19 cellular contexts compared by ENCODE assay signal in the genomic region with DNA sequence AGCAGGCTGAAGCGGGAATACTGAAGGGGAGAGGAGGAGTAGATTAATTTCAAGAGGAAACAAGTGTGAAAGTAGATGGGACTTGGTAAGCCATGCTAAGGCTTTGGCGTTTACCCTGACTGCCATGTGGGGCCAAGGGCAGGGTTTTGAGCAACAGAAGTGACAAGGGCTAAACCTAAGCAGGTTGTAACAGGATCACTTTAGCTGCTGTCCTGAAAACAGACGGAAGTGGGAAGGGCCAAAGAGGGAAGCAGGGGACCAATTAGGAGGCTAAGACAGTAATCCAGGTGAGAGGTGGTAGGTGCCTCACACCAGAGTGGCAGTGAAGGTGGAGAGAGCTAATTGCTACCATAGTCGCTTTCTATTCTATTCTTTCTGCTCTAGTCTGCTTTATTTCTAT.
DNase-seq lines count a peak whose midpoint lies in the region; ATAC-seq and TF ChIP-seq lines count a peak whose summit lies in the region.
"Had no signal": no experiment of that assay in that cellular context is flagged by ENCODE, and none has a peak within 500 bp of the region (broad histone marks: within the 10 kb centered on the region; RNA-seq: fewer than 3 reads in every experiment).

No MANE protein-coding gene starts in this region.

- H3K9me3 ChIP-seq in HEK293 (ENCODE audit: control insufficient read depth, insufficient read depth, low read depth, low read length): no peaks in the 10 kb centered on the region
- no peaks in the 10 kb centered on the region for H3K9me3 ChIP-seq in RWPE2 (ENCODE audit: severe bottlenecking)
- no peaks in the 10 kb centered on the region for H3K9me3 ChIP-seq in transverse colon
- H3K9me3 ChIP-seq: ascending aorta, SK-N-SH had no signal

- TF ChIP-seq EP300 in transverse colon (IDR thresholded peaks at IDR 0.05; ENCODE audit: low read depth): no peak

- H3K27ac ChIP-seq in HEK293 (ENCODE audit: extremely low read depth, low read depth, low read length) (no peak overlapping the region), RWPE2 (ENCODE audit: poor library complexity, severe bottlenecking) (peak overlapping the region; percentile 78), foreskin keratinocyte (peak overlapping the region; percentile 96), transverse colon (peak overlapping the region in 3 of 4 donors; percentile 17 to 82 (median 53))
- H3K27ac ChIP-seq: ascending aorta, C4-2B had no signal

- intact Hi-C loops in transverse colon (cut with DNase I; ENCODE audit: low total_unique reads): no loop called here
- intact Hi-C loops in posterior cingulate gyrus (cut with DNase I): no loop called here

- WGBS in transverse colon (ENCODE audit: low coverage in 1 of 2), 2 donors: 42 to 54% methylated on average over 2 to 4 of the region's 4 CpGs

- CTCF ChIA-PET in HEK293 (lab: Yijun Ruan, JAX): interaction anchor here (0.6 to 0.8 kb wide), 2 partner anchors 176 to 329 kb away, joined by 3 read pairs; no protein-coding TSS in a partner anchor

- H3K4me3 ChIP-seq in HEK293 (ENCODE audit: low read depth, low read length) (no peak overlapping the region), RWPE2 (ENCODE audit: severe bottlenecking) (no peak overlapping the region), transverse colon (no peak overlapping the region), foreskin fibroblast (ENCODE audit: low read depth in 1 of 2, low read length in 2 of 2) (no peak overlapping the region)
- H3K4me3 ChIP-seq: ascending aorta had no signal

- no peak for TF ChIP-seq POLR2A in transverse colon (IDR thresholded peaks at IDR 0.05)

- no peak for TF ChIP-seq CTCF in HEK293 (tag by site-specific recombination; IDR thresholded peaks at IDR 0.05)
- TF ChIP-seq CTCF in RWPE2 (IDR thresholded peaks at IDR 0.05; ENCODE audit: poor library complexity, severe bottlenecking): no peak
- no peak for TF ChIP-seq CTCF in foreskin keratinocyte (conservative IDR thresholded peaks at IDR 0.05)
- TF ChIP-seq CTCF in transverse colon (IDR thresholded peaks at IDR 0.05): no peak
- no peak for TF ChIP-seq CTCF in foreskin fibroblast (IDR thresholded peaks at IDR 0.05; ENCODE audit: low read depth, low read length)

- H3K36me3 ChIP-seq in HEK293 (ENCODE audit: control insufficient read depth in 2 of 2, insufficient read depth in 1 of 2, low read length in 2 of 2): no peaks in the 10 kb centered on the region
- H3K36me3 ChIP-seq in RWPE2 (ENCODE audit: low read depth): no peaks in the 10 kb centered on the region
- no peaks in the 10 kb centered on the region for H3K36me3 ChIP-seq in transverse colon
- H3K36me3 ChIP-seq: ascending aorta had no signal

- in situ Hi-C loops in transverse colon (cut with MboI; ENCODE audit: low pct_ligation_motif_present in 1 of 4, low pct_unique_long_range_greater_than_20kb in 1 of 4, low sequenced_read_pairs in 3 of 4): no loop called here

- POLR2A ChIA-PET in HEK293 (lab: Yijun Ruan, JAX): no interaction called here

- H3K4me1 ChIP-seq in HEK293 (ENCODE audit: control insufficient read depth, insufficient read depth, low read length) (no peaks in the 10 kb centered on the region), RWPE2 (ENCODE audit: insufficient read depth, poor library complexity, severe bottlenecking) (peaks cover 28% of the 10 kb centered on the region), foreskin keratinocyte (peaks cover 27% of the 10 kb centered on the region), transverse colon (peaks cover 8 to 39% (median 10%) of the 10 kb centered on the region in 4 donors)

- DNase-seq in RWPE2 (ENCODE audit: low spot score) (no peak), foreskin keratinocyte (peak; percentile 31 to 50), transverse colon (peak; percentile 29), posterior cingulate gyrus (no peak), T-helper 2 cell (no peak), foreskin fibroblast (no peak)
- DNase-seq: activated CD4-positive, alpha-beta T cell treated with anti-CD3 and anti-CD28 coated beads for 4 hours; activated effector memory CD4-positive, alpha-beta T cell treated with Interleukin-2 at 50 U/mL for 16 hours; activated naive CD8-positive, alpha-beta T cell treated with anti-CD3 and anti-CD28 coated beads for 36 hours; DND-41; NCI-H1092 treated with DMSO at 0.1 percent for 48 hours; NCI-H187 treated with DMSO at 0.1 percent for 48 hours; NCI-H748 treated with DMSO at 0.1 percent for 48 hours; SK-N-SH; stimulated activated CD4-positive, alpha-beta T cell treated with anti-CD3 and anti-CD28 coated beads, Interleukin-12 subunit alpha, Interleukin-12 subunit beta, amount 100 ng/mL, for 4 hours; stimulated activated CD4-positive, alpha-beta T cell treated with anti-CD3 and anti-CD28 coated beads, Interleukin-4, amount 100 ng/mL, for 1 hour had no signal

- H3K27me3 ChIP-seq in RWPE2 (ENCODE audit: insufficient read depth, poor library complexity, severe bottlenecking): no peaks in the 10 kb centered on the region
- no peaks in the 10 kb centered on the region for H3K27me3 ChIP-seq in foreskin keratinocyte
- no peaks in the 10 kb centered on the region for H3K27me3 ChIP-seq in transverse colon
- H3K27me3 ChIP-seq: ascending aorta had no signal

- ATAC-seq in RWPE2 (ENCODE audit: low read depth) (peak; percentile 18; the same call in 1 of the 3 replicates), foreskin keratinocyte (peak; percentile 40)

TF ChIP-seq in HEK293, 187 proteins besides CTCF, POLR2A, EP300 and RAD21:
- TF ChIP-seq ZFP69B (tag by site-specific recombination; IDR thresholded peaks at IDR 0.05): no peak
- TF ChIP-seq ZNF555 (tag by site-specific recombination; conservative IDR thresholded peaks at IDR 0.05): no peak
- TF ChIP-seq KLF10 (tag by site-specific recombination; IDR thresholded peaks at IDR 0.05): no peak
- TF ChIP-seq, protein P1, sequence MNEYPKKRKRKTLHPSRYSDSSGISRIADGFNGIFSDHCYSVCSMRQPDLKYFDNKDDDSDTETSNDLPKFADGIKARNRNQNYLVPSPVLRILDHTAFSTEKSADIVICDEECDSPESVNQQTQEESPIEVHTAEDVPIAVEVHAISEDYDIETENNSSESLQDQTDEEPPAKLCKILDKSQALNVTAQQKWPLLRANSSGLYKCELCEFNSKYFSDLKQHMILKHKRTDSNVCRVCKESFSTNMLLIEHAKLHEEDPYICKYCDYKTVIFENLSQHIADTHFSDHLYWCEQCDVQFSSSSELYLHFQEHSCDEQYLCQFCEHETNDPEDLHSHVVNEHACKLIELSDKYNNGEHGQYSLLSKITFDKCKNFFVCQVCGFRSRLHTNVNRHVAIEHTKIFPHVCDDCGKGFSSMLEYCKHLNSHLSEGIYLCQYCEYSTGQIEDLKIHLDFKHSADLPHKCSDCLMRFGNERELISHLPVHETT (tag by site-specific recombination; IDR thresholded peaks at IDR 0.05): no peak
- TF ChIP-seq ZNF16 (tag by site-specific recombination; IDR thresholded peaks at IDR 0.05; ENCODE audit: low read depth): 0 out of 2 replicates have a peak, but pooled peaks have one; percentile 18
TF ChIP-seq in HEK293: peak in this region for 1.

Comparison
In these comparisons a context has a peak if more than half of its experiments do, and no peak if none do; other contexts are left out.
1. DNase-seq: peak in foreskin keratinocyte (2 of 2) and transverse colon (single experiment); none in RWPE2 (single experiment), posterior cingulate gyrus (0 of 10), T-helper 2 cell (0 of 5) and foreskin fibroblast (0 of 2).